In the genomic region with DNA sequence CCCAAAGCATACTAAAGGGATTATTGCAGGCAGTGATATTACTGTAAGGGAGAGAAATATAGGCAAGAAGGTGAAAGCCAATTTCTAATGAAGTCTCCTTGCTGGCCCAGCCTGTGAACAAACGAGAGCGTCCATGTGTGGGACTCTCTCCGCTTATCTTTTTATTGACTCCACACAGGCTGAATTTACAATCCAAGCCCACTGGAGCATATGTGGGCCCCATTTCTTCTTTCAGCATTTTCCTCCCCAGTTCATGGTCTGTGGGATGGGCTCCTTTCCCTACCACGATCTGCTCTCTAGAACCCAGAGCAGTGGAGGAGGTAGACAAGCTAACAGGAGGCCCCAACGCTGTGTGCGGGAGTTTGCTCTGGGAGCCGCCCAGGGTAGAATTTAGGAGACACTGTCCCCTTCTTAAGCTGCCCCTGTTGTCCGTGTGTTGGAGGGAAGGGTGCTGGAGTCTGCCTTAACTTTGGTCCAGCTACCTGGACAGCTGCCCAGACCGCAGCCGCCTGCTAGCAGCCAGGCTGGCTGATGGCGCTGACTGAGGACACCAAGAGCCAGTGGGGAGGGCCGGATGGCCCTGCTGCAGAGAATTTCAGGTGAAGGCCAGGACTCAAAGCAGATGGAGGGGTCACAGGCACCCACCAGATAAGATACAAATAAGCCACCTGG, we compare ENCODE assay signal across 28 cellular contexts. TPM values are rescaled to one million over a fixed set of nuclear protein-coding genes. Genes with fewer than 3 reads are reported as not detected.
"Had no signal": no experiment of that assay in that cellular context is flagged by ENCODE, and none has a peak within 500 bp of the region (broad histone marks: within the 10 kb centered on the region; RNA-seq: fewer than 3 reads in every experiment).

No MANE protein-coding gene starts in this region.

- H3K4me1 ChIP-seq: colonic mucosa had no signal

- H3K36me3 ChIP-seq: adrenal gland, colonic mucosa, gastrocnemius medialis, pancreas, transverse colon had no signal

- H3K27ac Mint-ChIP-seq: activated B cell treated with CpG ODN at 0.5 μM for 24 hours; activated naive CD8-positive, alpha-beta T cell treated with anti-CD3 and anti-CD28 coated beads for 36 hours; activated T-cell treated with anti-CD3 and anti-CD28 coated beads, Interleukin-2, amount 50 U/mL, for 72 hours; memory B cell had no signal

- ATAC-seq: activated T-cell treated with anti-CD3 and anti-CD28 coated beads, Interleukin-2, amount 50 U/mL, for 72 hours; body of pancreas; gastrocnemius medialis; left cardiac atrium; naive thymus-derived CD8-positive, alpha-beta T cell; pancreas; psoas muscle had no signal

- H3K4me3 ChIP-seq: adrenal gland, body of pancreas, colonic mucosa, dorsolateral prefrontal cortex, gastrocnemius medialis, pancreas, psoas muscle, transverse colon had no signal

- H3K9me3 Mint-ChIP-seq: activated T-cell treated with anti-CD3 and anti-CD28 coated beads, Interleukin-2, amount 50 U/mL, for 72 hours; neural crest cell had no signal

- DNase-seq: activated B cell treated with CpG ODN at 0.5 μM for 24 hours; activated CD4-positive, alpha-beta T cell treated with anti-CD3 and anti-CD28 coated beads, Interleukin-2, amount 50 U/mL, for 4 hours; activated naive CD4-positive, alpha-beta T cell treated with Interleukin-2 at 50 U/mL for 16 hours; activated naive CD8-positive, alpha-beta T cell treated with anti-CD3 and anti-CD28 coated beads for 36 hours; activated T-cell treated with anti-CD3 and anti-CD28 coated beads for 4 hours; activated T-cell treated with anti-CD3 and anti-CD28 coated beads, Interleukin-2, amount 50 U/mL, for 72 hours; adrenal gland; body of pancreas; colonic mucosa; dorsolateral prefrontal cortex; effector memory CD4-positive, alpha-beta T cell; erythroblast; gastrocnemius medialis; glutamatergic neuron; left cardiac atrium; midbrain; naive thymus-derived CD8-positive, alpha-beta T cell; nucleus accumbens; stimulated activated CD4-positive, alpha-beta T cell treated with anti-CD3 and anti-CD28 coated beads, Interleukin-2, amount 100 ng/mL, for 48 hours; stimulated activated naive CD4-positive, alpha-beta T cell treated with Interleukin-2 at 50 U/mL for 16 hours; transverse colon had no signal

- H3K27ac ChIP-seq: adrenal gland, body of pancreas, colonic mucosa, dorsolateral prefrontal cortex, gastrocnemius medialis, pancreas, psoas muscle, transverse colon had no signal

- H3K4me1 Mint-ChIP-seq: neural crest cell had no signal

- H3K4me3 Mint-ChIP-seq: activated B cell treated with CpG ODN at 0.5 μM for 24 hours; activated naive CD8-positive, alpha-beta T cell treated with anti-CD3 and anti-CD28 coated beads for 36 hours; activated T-cell treated with anti-CD3 and anti-CD28 coated beads, Interleukin-2, amount 50 U/mL, for 72 hours; memory B cell; naive thymus-derived CD8-positive, alpha-beta T cell; neural crest cell had no signal

- H3K9me3 ChIP-seq: adrenal gland, body of pancreas, colonic mucosa, gastrocnemius medialis, pancreas, psoas muscle, transverse colon had no signal

RNA-seq across cellular contexts. Expression of gene HOXC11, which starts 3.2 kb away (rescaled TPM):
- total RNA-seq: activated B cell treated with CpG ODN at 0.5 μM for 24 hours; activated naive CD8-positive, alpha-beta T cell treated with anti-CD3 and anti-CD28 coated beads for 36 hours; activated T-cell treated with anti-CD3 and anti-CD28 coated beads, Interleukin-2, amount 50 U/mL, for 72 hours; adrenal gland; body of pancreas; colonic mucosa; dorsolateral prefrontal cortex; left cardiac atrium; naive thymus-derived CD8-positive, alpha-beta T cell; neural crest cell; pancreas; T-helper 2 cell treated with Interferon-gamma antibody and Interleukin-4, amounts not matched to agents 100 ng/mL and 5 ng/mL, for 36 hours; temporal lobe; transverse colon had no signal

RNA-seq across cellular contexts. Expression of gene HOTAIR, which starts 5.0 kb away (rescaled TPM):
- total RNA-seq: activated B cell treated with CpG ODN at 0.5 μM for 24 hours; activated naive CD8-positive, alpha-beta T cell treated with anti-CD3 and anti-CD28 coated beads for 36 hours; activated T-cell treated with anti-CD3 and anti-CD28 coated beads, Interleukin-2, amount 50 U/mL, for 72 hours; adrenal gland; body of pancreas; colonic mucosa; dorsolateral prefrontal cortex; left cardiac atrium; naive thymus-derived CD8-positive, alpha-beta T cell; neural crest cell; pancreas; T-helper 2 cell treated with Interferon-gamma antibody and Interleukin-4, amounts not matched to agents 100 ng/mL and 5 ng/mL, for 36 hours; temporal lobe; transverse colon had no signal

RNA-seq across cellular contexts. Expression of gene HOXC12, which starts 15.0 kb away (rescaled TPM):
- total RNA-seq: activated B cell treated with CpG ODN at 0.5 μM for 24 hours; activated naive CD8-positive, alpha-beta T cell treated with anti-CD3 and anti-CD28 coated beads for 36 hours; activated T-cell treated with anti-CD3 and anti-CD28 coated beads, Interleukin-2, amount 50 U/mL, for 72 hours; adrenal gland; body of pancreas; colonic mucosa; dorsolateral prefrontal cortex; gastrocnemius medialis; left cardiac atrium; naive thymus-derived CD8-positive, alpha-beta T cell; neural crest cell; pancreas; psoas muscle; T-helper 2 cell treated with Interferon-gamma antibody and Interleukin-4, amounts not matched to agents 100 ng/mL and 5 ng/mL, for 36 hours; temporal lobe; transverse colon; urinary bladder had no signal

RNA-seq across cellular contexts. Expression of gene HOXC10, which starts 15.2 kb away (rescaled TPM):
- total RNA-seq: activated B cell treated with CpG ODN at 0.5 μM for 24 hours; activated naive CD8-positive, alpha-beta T cell treated with anti-CD3 and anti-CD28 coated beads for 36 hours; activated T-cell treated with anti-CD3 and anti-CD28 coated beads, Interleukin-2, amount 50 U/mL, for 72 hours; body of pancreas; colonic mucosa; left cardiac atrium; naive thymus-derived CD8-positive, alpha-beta T cell; T-helper 2 cell treated with Interferon-gamma antibody and Interleukin-4, amounts not matched to agents 100 ng/mL and 5 ng/mL, for 36 hours; temporal lobe; transverse colon had no signal

RNA-seq across cellular contexts. Expression of gene HOXC9, which starts 30.2 kb away (rescaled TPM):
- total RNA-seq: activated B cell treated with CpG ODN at 0.5 μM for 24 hours; activated naive CD8-positive, alpha-beta T cell treated with anti-CD3 and anti-CD28 coated beads for 36 hours; activated T-cell treated with anti-CD3 and anti-CD28 coated beads, Interleukin-2, amount 50 U/mL, for 72 hours; body of pancreas; colonic mucosa; dorsolateral prefrontal cortex; left cardiac atrium; naive thymus-derived CD8-positive, alpha-beta T cell; T-helper 2 cell treated with Interferon-gamma antibody and Interleukin-4, amounts not matched to agents 100 ng/mL and 5 ng/mL, for 36 hours; temporal lobe; transverse colon had no signal
